9 cellular contexts compared by ENCODE assay signal in the genomic region with DNA sequence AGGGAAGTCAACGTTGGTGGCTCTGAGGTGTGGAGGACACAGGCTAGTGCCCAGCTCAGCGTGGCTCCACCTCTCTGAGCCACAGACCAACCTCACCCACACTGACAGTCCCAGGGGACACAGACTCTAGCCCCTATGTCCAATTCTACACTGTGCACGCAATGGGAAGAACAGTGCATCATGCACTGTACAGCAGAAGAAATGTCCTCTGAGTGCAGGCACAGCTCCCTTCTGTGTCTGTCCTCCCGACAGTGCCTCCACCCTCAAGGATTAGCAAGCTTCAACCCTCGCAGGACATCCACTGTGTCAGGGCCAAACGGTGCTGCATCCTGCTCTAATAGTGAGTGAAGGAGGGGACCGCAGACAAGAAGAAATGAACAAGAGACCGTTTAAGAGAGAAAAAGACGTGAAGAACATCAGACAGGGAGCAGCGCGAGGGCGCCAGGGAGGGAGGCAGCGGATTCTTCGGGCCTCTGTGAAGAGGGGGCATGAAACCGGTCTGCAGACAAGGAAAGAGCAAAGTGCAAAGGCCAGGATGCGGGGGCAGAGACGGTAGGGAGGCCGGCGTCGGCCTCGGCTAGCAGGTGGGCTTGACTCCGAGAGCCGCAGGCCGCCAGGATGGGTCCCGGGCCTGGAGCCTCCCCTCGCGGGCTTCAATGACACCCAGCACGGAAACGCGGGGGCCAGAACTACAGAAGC. TPM values are rescaled to one million over a fixed set of nuclear protein-coding genes. Genes with fewer than 3 reads are reported as not detected.
DNase-seq lines count a peak whose midpoint lies in the region; ATAC-seq lines count a peak whose summit lies in the region.
"Had no signal": no experiment of that assay in that cellular context is flagged by ENCODE, and none has a peak within 500 bp of the region (broad histone marks: within the 10 kb centered on the region; RNA-seq: fewer than 3 reads in every experiment).

No MANE protein-coding gene starts in this region.

- peak overlapping the region; percentile 77 for H3K4me3 ChIP-seq in iPS-11a (ENCODE audit: low read depth, low read length)

- peak overlapping the region; percentile 94 for H3K27ac Mint-ChIP-seq in activated CD4-positive, alpha-beta T cell treated with anti-CD3 and anti-CD28 coated beads, Interleukin-2, amount 10 ng/mL, durations not matched to agents 24 days and 14 days
- peak overlapping the region; percentile 84 for H3K27ac Mint-ChIP-seq in activated CD4-positive, alpha-beta memory T cell treated with anti-CD3 and anti-CD28 coated beads, Interleukin-2, amount 10 ng/mL, durations not matched to agents 7 days and 5 days
- peak overlapping the region; percentile 97 for H3K27ac Mint-ChIP-seq in stimulated activated naive B cell treated with anti-CD40 and anti-IgM and Interleukin-4, amounts not matched to agents 10 μg/mL and 1 μg/mL and 100 μg/mL, for 72 hours

- H3K36me3 Mint-ChIP-seq in activated CD4-positive, alpha-beta T cell treated with anti-CD3 and anti-CD28 coated beads, Interleukin-2, amount 10 ng/mL, durations not matched to agents 24 days and 14 days (ENCODE audit: low read depth): peaks cover 5% of the 10 kb centered on the region
- no peaks in the 10 kb centered on the region for H3K36me3 Mint-ChIP-seq in activated CD4-positive, alpha-beta memory T cell treated with anti-CD3 and anti-CD28 coated beads, Interleukin-2, amount 10 ng/mL, durations not matched to agents 7 days and 5 days (ENCODE audit: low read depth)
- H3K36me3 Mint-ChIP-seq in stimulated activated naive B cell treated with anti-CD40 and anti-IgM and Interleukin-4, amounts not matched to agents 10 μg/mL and 1 μg/mL and 100 μg/mL, for 72 hours: peaks cover 4 to 6% of the 10 kb centered on the region in 2 donors

- H3K9me3 Mint-ChIP-seq in activated CD4-positive, alpha-beta T cell treated with anti-CD3 and anti-CD28 coated beads, Interleukin-2, amount 10 ng/mL, durations not matched to agents 24 days and 14 days: no peaks in the 10 kb centered on the region
- no peaks in the 10 kb centered on the region for H3K9me3 Mint-ChIP-seq in activated CD4-positive, alpha-beta memory T cell treated with anti-CD3 and anti-CD28 coated beads, Interleukin-2, amount 10 ng/mL, durations not matched to agents 7 days and 5 days
- H3K9me3 Mint-ChIP-seq in stimulated activated naive B cell treated with anti-CD40 and anti-IgM and Interleukin-4, amounts not matched to agents 10 μg/mL and 1 μg/mL and 100 μg/mL, for 72 hours: no peaks in the 10 kb centered on the region

- peaks cover 18% of the 10 kb centered on the region for H3K4me1 Mint-ChIP-seq in activated CD4-positive, alpha-beta T cell treated with anti-CD3 and anti-CD28 coated beads, Interleukin-2, amount 10 ng/mL, durations not matched to agents 24 days and 14 days
- peaks cover 27% of the 10 kb centered on the region for H3K4me1 Mint-ChIP-seq in activated CD4-positive, alpha-beta memory T cell treated with anti-CD3 and anti-CD28 coated beads, Interleukin-2, amount 10 ng/mL, durations not matched to agents 7 days and 5 days
- H3K4me1 Mint-ChIP-seq in stimulated activated naive B cell treated with anti-CD40 and anti-IgM and Interleukin-4, amounts not matched to agents 10 μg/mL and 1 μg/mL and 100 μg/mL, for 72 hours: peaks cover 21 to 25% of the 10 kb centered on the region in 2 donors

- POLR2A ChIA-PET in activated CD4-positive, alpha-beta memory T cell treated with anti-CD3 and anti-CD28 coated beads, Interleukin-2, amount 10 ng/mL, durations not matched to agents 7 days and 5 days (lab: Charles Lee): interaction anchor here (0.8 to 1.4 kb wide), 6 partner anchors 10 to 197 kb away, joined by 3 to 6 read pairs (median 4); a partner anchor contains a TSS

- intact Hi-C loops in activated CD4-positive, alpha-beta T cell treated with anti-CD3 and anti-CD28 coated beads, Interleukin-2, amount 10 ng/mL, durations not matched to agents 24 days and 14 days (cut with micrococcal nuclease): loop anchor here (1.0 to 2.0 kb wide), 6 partner anchors 31 to 197 kb away; a partner anchor contains a TSS

- no peak for DNase-seq in activated CD4-positive, alpha-beta T cell treated with anti-CD3 and anti-CD28 coated beads, Interleukin-2, amount 10 ng/mL, durations not matched to agents 24 days and 14 days
- no peak for DNase-seq in activated CD4-positive, alpha-beta T cell treated with anti-CD3 and anti-CD28 coated beads for 1 hour
- DNase-seq in activated CD4-positive, alpha-beta memory T cell treated with anti-CD3 and anti-CD28 coated beads, Interleukin-2, amount 10 ng/mL, durations not matched to agents 7 days and 5 days: no peak
- DNase-seq in stimulated activated naive B cell treated with anti-CD40 and anti-IgM and Interleukin-4, amounts not matched to agents 10 μg/mL and 1 μg/mL and 100 μg/mL, for 72 hours: no peak
- DNase-seq in DMS 273 (lab: John Stamatoyannopoulos, UW; ENCODE audit: unreplicated experiment): no peak
- no peak for DNase-seq in NCI-H526 treated with DMSO at 0.1 percent for 48 hours (lab: John Stamatoyannopoulos, UW)

- peak overlapping the region; percentile 97 for H3K4me3 Mint-ChIP-seq in activated CD4-positive, alpha-beta T cell treated with anti-CD3 and anti-CD28 coated beads, Interleukin-2, amount 10 ng/mL, durations not matched to agents 24 days and 14 days
- H3K4me3 Mint-ChIP-seq in activated CD4-positive, alpha-beta memory T cell treated with anti-CD3 and anti-CD28 coated beads, Interleukin-2, amount 10 ng/mL, durations not matched to agents 7 days and 5 days: peak overlapping the region; percentile 84
- peak overlapping the region; percentile 91 to 94 for H3K4me3 Mint-ChIP-seq in stimulated activated naive B cell treated with anti-CD40 and anti-IgM and Interleukin-4, amounts not matched to agents 10 μg/mL and 1 μg/mL and 100 μg/mL, for 72 hours

- peak in 1 of 2 donors; percentile 9 for ATAC-seq in stimulated activated naive B cell treated with anti-CD40 and anti-IgM and Interleukin-4, amounts not matched to agents 10 μg/mL and 1 μg/mL and 100 μg/mL, for 72 hours (replicated peaks)
- ATAC-seq in HG03460 (IDR thresholded peaks at IDR 0.05; ENCODE audit: unreplicated experiment): no peak

- H3K27me3 Mint-ChIP-seq in activated CD4-positive, alpha-beta T cell treated with anti-CD3 and anti-CD28 coated beads, Interleukin-2, amount 10 ng/mL, durations not matched to agents 24 days and 14 days: no peaks in the 10 kb centered on the region
- no peaks in the 10 kb centered on the region for H3K27me3 Mint-ChIP-seq in activated CD4-positive, alpha-beta memory T cell treated with anti-CD3 and anti-CD28 coated beads, Interleukin-2, amount 10 ng/mL, durations not matched to agents 7 days and 5 days
- H3K27me3 Mint-ChIP-seq in stimulated activated naive B cell treated with anti-CD40 and anti-IgM and Interleukin-4, amounts not matched to agents 10 μg/mL and 1 μg/mL and 100 μg/mL, for 72 hours: no peaks in the 10 kb centered on the region

- CTCF ChIA-PET in activated CD4-positive, alpha-beta memory T cell treated with anti-CD3 and anti-CD28 coated beads, Interleukin-2, amount 10 ng/mL, durations not matched to agents 7 days and 5 days (lab: Charles Lee): interaction anchor here (0.9 to 1.2 kb wide), 2 partner anchors 18 to 134 kb away, joined by 3 to 5 read pairs; a partner anchor contains a TSS

RNA-seq across cellular contexts. Expression of a gene that starts 0.6 kb away (rescaled TPM):
- total RNA-seq in activated CD4-positive, alpha-beta T cell treated with anti-CD3 and anti-CD28 coated beads, Interleukin-2, amount 10 ng/mL, durations not matched to agents 24 days and 14 days: 0.89 and 1.1 TPM in 2 replicates
- 1 to 10 TPM; 1.7 TPM for total RNA-seq in activated CD4-positive, alpha-beta memory T cell treated with anti-CD3 and anti-CD28 coated beads, Interleukin-2, amount 10 ng/mL, durations not matched to agents 7 days and 5 days

RNA-seq across cellular contexts. Expression of a gene that starts 6.9 kb away (rescaled TPM):
- total RNA-seq in activated CD4-positive, alpha-beta T cell treated with anti-CD3 and anti-CD28 coated beads, Interleukin-2, amount 10 ng/mL, durations not matched to agents 24 days and 14 days: 1,286 and 1,288 TPM in 2 replicates
- 100 to 1,000 TPM; 785 to 801 TPM for total RNA-seq in activated CD4-positive, alpha-beta memory T cell treated with anti-CD3 and anti-CD28 coated beads, Interleukin-2, amount 10 ng/mL, durations not matched to agents 7 days and 5 days

RNA-seq across cellular contexts. Expression of a gene that starts 15.3 kb away (rescaled TPM):
- 0.54 and 1.1 TPM in 2 replicates for total RNA-seq in activated CD4-positive, alpha-beta T cell treated with anti-CD3 and anti-CD28 coated beads, Interleukin-2, amount 10 ng/mL, durations not matched to agents 24 days and 14 days
- total RNA-seq in activated CD4-positive, alpha-beta memory T cell treated with anti-CD3 and anti-CD28 coated beads, Interleukin-2, amount 10 ng/mL, durations not matched to agents 7 days and 5 days: under 1 TPM in 1 of 2 experiments, not detected in 1; 0.45 TPM
- total RNA-seq: dermis microvascular lymphatic vessel endothelial cell had no signal

RNA-seq across cellular contexts. Expression of a gene that starts 17.6 kb away (rescaled TPM):
- 0.79 and 1.1 TPM in 2 replicates for total RNA-seq in activated CD4-positive, alpha-beta T cell treated with anti-CD3 and anti-CD28 coated beads, Interleukin-2, amount 10 ng/mL, durations not matched to agents 24 days and 14 days
- total RNA-seq in activated CD4-positive, alpha-beta memory T cell treated with anti-CD3 and anti-CD28 coated beads, Interleukin-2, amount 10 ng/mL, durations not matched to agents 7 days and 5 days: 1 to 10 TPM; 1.1 to 1.2 TPM

RNA-seq across cellular contexts. Expression of a gene that starts 26.9 kb away (rescaled TPM):
- 7.6 and 7.7 TPM in 2 replicates for total RNA-seq in activated CD4-positive, alpha-beta T cell treated with anti-CD3 and anti-CD28 coated beads, Interleukin-2, amount 10 ng/mL, durations not matched to agents 24 days and 14 days
- total RNA-seq in activated CD4-positive, alpha-beta memory T cell treated with anti-CD3 and anti-CD28 coated beads, Interleukin-2, amount 10 ng/mL, durations not matched to agents 7 days and 5 days: 1 to 10 TPM; 8.5 to 9.9 TPM
